17 cellular contexts compared by ENCODE assay signal in genomic region chr3:7684193-7684592, GRCh38.
A peak's percentile ranks its signal among the peaks of the same experiment; 100 is the strongest.
DNase-seq lines count a peak whose midpoint lies in the region; ATAC-seq and TF ChIP-seq lines count a peak whose summit lies in the region.
"Had no signal": no experiment of that assay in that cellular context is flagged by ENCODE, and none has a peak within 500 bp of the region (broad histone marks: within the 10 kb centered on the region; RNA-seq: fewer than 3 reads in every experiment).

No MANE protein-coding gene starts in this region.

- H3K36me3 ChIP-seq in CD8-positive, alpha-beta T cell (ENCODE audit: insufficient read depth, low read length) = no peaks in the 10 kb centered on the region
- H3K36me3 ChIP-seq: SJCRH30 had no signal

- CTCF ChIA-PET in CD8-positive, alpha-beta T cell (lab: Charles Lee) = interaction anchor here (0.8 kb wide), 1 partner anchor 14 kb away, joined by 3 read pairs; no protein-coding TSS in a partner anchor

- TF ChIP-seq CTCF in choroid plexus epithelial cell (conservative IDR thresholded peaks at IDR 0.05; ENCODE audit: low read depth, low read length) = no peak
- no peak for TF ChIP-seq CTCF in CD8-positive, alpha-beta T cell (IDR thresholded peaks at IDR 0.05)

- no peak overlapping the region for H3K27ac Mint-ChIP-seq in CD8-positive, alpha-beta T cell

- no peaks in the 10 kb centered on the region for H3K9me3 Mint-ChIP-seq in CD8-positive, alpha-beta T cell

- no peaks in the 10 kb centered on the region for H3K4me1 ChIP-seq in CD8-positive, alpha-beta T cell (ENCODE audit: insufficient read depth, low read length)
- H3K4me1 ChIP-seq: SJCRH30 had no signal

- H3K4me3 ChIP-seq in choroid plexus epithelial cell (ENCODE audit: low read depth, low read length) = no peak overlapping the region
- no peak overlapping the region for H3K4me3 ChIP-seq in CD8-positive, alpha-beta T cell (ENCODE audit: low read depth, low read length)
- H3K4me3 ChIP-seq: PC-9, SJCRH30 had no signal

- intact Hi-C loops in CD8-positive, alpha-beta T cell (cut with DNase I, micrococcal nuclease) = no loop called here

- H3K4me1 Mint-ChIP-seq in CD8-positive, alpha-beta T cell (ENCODE audit: low read depth) = no peaks in the 10 kb centered on the region

- POLR2A ChIA-PET in CD8-positive, alpha-beta T cell (lab: Charles Lee) = no interaction called here

- no peaks in the 10 kb centered on the region for H3K36me3 Mint-ChIP-seq in CD8-positive, alpha-beta T cell
- H3K36me3 Mint-ChIP-seq: CD14-positive monocyte had no signal

- no peaks in the 10 kb centered on the region for H3K27me3 Mint-ChIP-seq in CD8-positive, alpha-beta T cell (ENCODE audit: low read depth)

- H3K27me3 ChIP-seq in CD8-positive, alpha-beta T cell (ENCODE audit: insufficient read depth, low read length) = no peaks in the 10 kb centered on the region
- H3K27me3 ChIP-seq: SJCRH30 had no signal

- ATAC-seq in GM18502 (IDR thresholded peaks at IDR 0.05; ENCODE audit: poor library complexity, unreplicated experiment) = no peak
- no peak for ATAC-seq in CD8-positive, alpha-beta T cell

- no peak overlapping the region for H3K27ac ChIP-seq in CD8-positive, alpha-beta T cell (ENCODE audit: low read depth, low read length)
- H3K27ac ChIP-seq: PC-9, SJCRH30 had no signal

- H3K4me3 Mint-ChIP-seq in CD8-positive, alpha-beta T cell = no peak overlapping the region
- H3K4me3 Mint-ChIP-seq: CD14-positive monocyte, H9 had no signal

- DNase-seq in NCI-H510A treated with DMSO at 0.1 percent for 48 hours (lab: John Stamatoyannopoulos, UW) = peak; percentile 14
- no peak for DNase-seq in NCI-H510A (lab: John Stamatoyannopoulos, UW)
- DNase-seq in NCI-H69 (lab: John Stamatoyannopoulos, UW) = peak; percentile 8
- peak; percentile 10 for DNase-seq in choroid plexus epithelial cell (ENCODE audit: low read depth)
- no peak for DNase-seq in CD8-positive, alpha-beta T cell
- no peak for DNase-seq in C1 segment of cervical spinal cord (lab: John Stamatoyannopoulos, UW)
- DNase-seq: H9, Kasumi-1, NCI-H1436, NCI-H2081, NCI-H226, NCI-H748 treated with DMSO at 0.1 percent for 48 hours, PC-9, SJCRH30, SW 1271 had no signal

- no peaks in the 10 kb centered on the region for H3K9me3 ChIP-seq in CD8-positive, alpha-beta T cell (ENCODE audit: low read length)
- H3K9me3 ChIP-seq: SJCRH30 had no signal

Comparison
In these comparisons a context has a peak if more than half of its experiments do, and no peak if none do; other contexts are left out.
1. DNase-seq: peak in NCI-H510A treated with DMSO at 0.1 percent for 48 hours (single experiment), NCI-H69 (single experiment) and choroid plexus epithelial cell (single experiment); none in NCI-H510A (single experiment), CD8-positive, alpha-beta T cell (0 of 7) and C1 segment of cervical spinal cord (0 of 14).